Comparison of ENCODE assay signal across 25 cellular contexts in genomic region chr9:22921742-22922141, GRCh38.
"Had no signal": no experiment of that assay in that cellular context is flagged by ENCODE, and none has a peak within 500 bp of the region (broad histone marks: within the 10 kb centered on the region; RNA-seq: fewer than 3 reads in every experiment).

No MANE protein-coding gene starts in this region.

- H3K27me3 ChIP-seq: breast epithelium, MG63 had no signal

- H3K9me3 Mint-ChIP-seq: activated naive CD4-positive, alpha-beta T cell treated with anti-CD3 and anti-CD28 coated beads, Interleukin-2, amount 50 U/mL, for 24 hours; activated T-helper 1 cell treated with anti-CD3 and anti-CD28 coated beads, Interleukin-12 subunit alpha, Interleukin-12 subunit beta, Interleukin-2, Interleukin-4 antibody, amounts not matched to agents 30 ng/mL and 10 ng/mL and 1 ng/mL, durations not matched to agents 14 hours and 24 hours and 36 hours had no signal

- H3K36me3 ChIP-seq: breast epithelium, MG63 had no signal

- H3K4me3 ChIP-seq: breast epithelium, MG63, PC-9 had no signal

- ATAC-seq: activated CD8-positive, alpha-beta T cell treated with anti-CD3 and anti-CD28 coated beads for 36 hours; T-helper 17 cell had no signal

- DNase-seq: activated CD4-positive, alpha-beta T cell treated with anti-CD3 and anti-CD28 coated beads for 4 hours; activated CD4-positive, CD25-positive, alpha-beta regulatory T cell; activated CD8-positive, alpha-beta memory T cell treated with anti-CD3 and anti-CD28 coated beads, Interleukin-2, amount 50 U/mL, for 4 hours; activated CD8-positive, alpha-beta T cell treated with anti-CD3 and anti-CD28 coated beads for 36 hours; activated effector memory CD4-positive, alpha-beta T cell treated with Interleukin-2 at 50 U/mL for 16 hours; activated naive CD4-positive, alpha-beta T cell; aorta; caudate nucleus; MG63; MV-4-11; NCI-H1092 treated with DMSO at 0.1 percent for 48 hours; NCI-H1417 treated with DMSO at 0.1 percent for 48 hours; NCI-H187 treated with DMSO at 0.1 percent for 48 hours; NCI-H2081 treated with DMSO at 0.1 percent for 48 hours; NCI-H446; NCI-H524; NCI-H82; PC-9; SHP77 treated with DMSO at 0.1 percent for 48 hours; T-helper 17 cell; T-helper 9 cell had no signal

- H3K4me1 Mint-ChIP-seq: activated naive CD4-positive, alpha-beta T cell treated with anti-CD3 and anti-CD28 coated beads, Interleukin-2, amount 50 U/mL, for 24 hours; T-helper 17 cell had no signal

- H3K4me1 ChIP-seq: breast epithelium had no signal

- H3K27ac ChIP-seq: breast epithelium, PC-9, VCaP had no signal

- H3K36me3 Mint-ChIP-seq: activated naive CD4-positive, alpha-beta T cell treated with anti-CD3 and anti-CD28 coated beads, Interleukin-2, amount 50 U/mL, for 24 hours had no signal

- H3K27me3 Mint-ChIP-seq: activated CD8-positive, alpha-beta T cell treated with anti-CD3 and anti-CD28 coated beads for 36 hours; activated naive CD4-positive, alpha-beta T cell treated with anti-CD3 and anti-CD28 coated beads, Interleukin-2, amount 50 U/mL, for 24 hours; T-helper 17 cell had no signal

- H2AFZ ChIP-seq: PC-9 had no signal

- H3K4me3 Mint-ChIP-seq: activated CD8-positive, alpha-beta T cell treated with anti-CD3 and anti-CD28 coated beads for 36 hours; activated naive CD4-positive, alpha-beta T cell treated with anti-CD3 and anti-CD28 coated beads, Interleukin-2, amount 50 U/mL, for 24 hours; activated T-helper 1 cell treated with anti-CD3 and anti-CD28 coated beads, Interleukin-12 subunit alpha, Interleukin-12 subunit beta, Interleukin-2, Interleukin-4 antibody, amounts not matched to agents 30 ng/mL and 10 ng/mL and 1 ng/mL, durations not matched to agents 14 hours and 24 hours and 36 hours; T-helper 17 cell had no signal

- H3K9me3 ChIP-seq: breast epithelium, MG63 had no signal

- H3K4me2 ChIP-seq: PC-9 had no signal

- H3K27ac Mint-ChIP-seq: activated CD8-positive, alpha-beta T cell treated with anti-CD3 and anti-CD28 coated beads for 36 hours; activated naive CD4-positive, alpha-beta T cell treated with anti-CD3 and anti-CD28 coated beads, Interleukin-2, amount 50 U/mL, for 24 hours; activated T-helper 1 cell treated with anti-CD3 and anti-CD28 coated beads, Interleukin-12 subunit alpha, Interleukin-12 subunit beta, Interleukin-2, Interleukin-4 antibody, amounts not matched to agents 30 ng/mL and 10 ng/mL and 1 ng/mL, durations not matched to agents 14 hours and 24 hours and 36 hours; T-helper 17 cell had no signal
